23 cellular contexts compared by ENCODE assay signal in the genomic region with DNA sequence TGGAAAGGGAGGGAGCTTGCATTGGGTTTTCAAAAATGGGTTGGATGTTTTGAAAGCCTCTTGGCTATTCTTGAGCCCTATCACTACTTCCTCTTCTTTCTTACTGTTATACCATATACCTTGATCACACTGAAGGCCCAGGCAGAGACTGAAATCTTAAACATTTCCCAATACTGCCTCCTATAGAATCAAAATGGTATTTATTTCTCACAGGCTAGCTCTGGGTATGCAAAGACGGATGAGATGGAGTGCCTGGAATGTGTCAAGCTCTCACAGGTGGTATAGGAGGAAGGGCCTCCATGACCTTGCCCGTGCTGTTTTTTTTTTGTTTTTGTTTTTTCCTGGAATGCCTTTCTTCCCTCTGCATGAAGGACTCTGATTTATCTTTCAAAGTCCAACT.
DNase-seq lines count a peak whose midpoint lies in the region; ATAC-seq, FAIRE-seq and TF ChIP-seq lines count a peak whose summit lies in the region.
"Had no signal": no experiment of that assay in that cellular context is flagged by ENCODE, and none has a peak within 500 bp of the region (broad histone marks: within the 10 kb centered on the region; RNA-seq: fewer than 3 reads in every experiment).

No MANE protein-coding gene starts in this region.

- TF ChIP-seq EP300 in K562 (IDR thresholded peaks at IDR 0.05; ENCODE audit: low read length) = no peak

- CTCF ChIA-PET in K562 (lab: Yijun Ruan, JAX; ENCODE audit: low intra/inter-chr PET ratio) = interaction anchor here (0.6 to 1.2 kb wide), 4 partner anchors 105 to 198 kb away, joined by 3 to 7 read pairs (median 5); no protein-coding TSS in a partner anchor

- H2AFZ ChIP-seq in Loucy (ENCODE audit: low read length) (no peak overlapping the region), K562 (ENCODE audit: low read depth, low read length) (no peak overlapping the region), smooth muscle cell (ENCODE audit: low read depth) (no peak overlapping the region)

- H3K4me3 Mint-ChIP-seq in mesothelial cell of epicardium = no peak overlapping the region
- H3K4me3 Mint-ChIP-seq: activated T-helper 17 cell treated with anti-CD3 and anti-CD28 coated beads, Interleukin-2, amount 50 U/mL, for 72 hours; brain; T-helper 2 cell treated with Interferon-gamma antibody and Interleukin-4, amounts not matched to agents 5 μg/mL and 100 μg/mL, for 36 hours had no signal

- H3K27me3 ChIP-seq in Loucy (ENCODE audit: insufficient read depth, low read length, poor library complexity, severe bottlenecking) = no peaks in the 10 kb centered on the region
- no peaks in the 10 kb centered on the region for H3K27me3 ChIP-seq in K562 (ENCODE audit: control insufficient read depth in 2 of 2, insufficient read depth in 2 of 2, low read length in 2 of 2)
- H3K27me3 ChIP-seq in smooth muscle cell (ENCODE audit: low read depth) = no peaks in the 10 kb centered on the region
- H3K27me3 ChIP-seq: BLaER1, colonic mucosa had no signal

- H3K9me3 Mint-ChIP-seq in mesothelial cell of epicardium = peaks cover 14% of the 10 kb centered on the region
- H3K9me3 Mint-ChIP-seq: activated T-helper 17 cell treated with anti-CD3 and anti-CD28 coated beads, Interleukin-2, amount 50 U/mL, for 72 hours; T-helper 2 cell treated with Interferon-gamma antibody and Interleukin-4, amounts not matched to agents 5 μg/mL and 100 μg/mL, for 36 hours had no signal

- no peak overlapping the region for H3K4me2 ChIP-seq in Loucy (ENCODE audit: low read depth, low read length, poor library complexity, severe bottlenecking)
- H3K4me2 ChIP-seq in K562 (ENCODE audit: insufficient read depth, low read length) = no peak overlapping the region
- H3K4me2 ChIP-seq in smooth muscle cell = no peak overlapping the region
- H3K4me2 ChIP-seq: BLaER1 had no signal

- H3K27ac ChIP-seq in K562 (ENCODE audit: extremely low read depth, low read depth, low read length) (no peak overlapping the region), smooth muscle cell (ENCODE audit: low read depth) (no peak overlapping the region)
- H3K27ac ChIP-seq: BLaER1, colonic mucosa, left ventricle myocardium inferior had no signal

- ATAC-seq in K562 (peak; percentile 93), HG03460 (IDR thresholded peaks at IDR 0.05; ENCODE audit: unreplicated experiment) (no peak)
- ATAC-seq in activated CD4-positive, CD25-positive, alpha-beta regulatory T cell treated with anti-CD3 and anti-CD28 coated beads, Interleukin-2, amount 50 U/mL, for 24 hours = no peak
- ATAC-seq: activated T-helper 17 cell treated with anti-CD3 and anti-CD28 coated beads, Interleukin-2, amount 50 U/mL, for 72 hours; mucosa of descending colon had no signal

- in situ Hi-C loops in K562 (cut with MboI) = loop anchor here (5.0 to 10.0 kb wide), 2 partner anchors 56 to 109 kb away; no protein-coding TSS in a partner anchor

- no TSS peak for BruUV-seq in K562 (replicated peaks; lab: Mats Ljungman, UMichigan)

- H3K27me3 Mint-ChIP-seq in mesothelial cell of epicardium (ENCODE audit: low read depth) = no peaks in the 10 kb centered on the region

- no peaks in the 10 kb centered on the region for H3K79me2 ChIP-seq in Loucy (ENCODE audit: insufficient read depth, low read length)
- no peaks in the 10 kb centered on the region for H3K79me2 ChIP-seq in K562 (ENCODE audit: control insufficient read depth, insufficient read depth, low read length)
- no peaks in the 10 kb centered on the region for H3K79me2 ChIP-seq in smooth muscle cell (ENCODE audit: low read depth)

- POLR2A ChIA-PET in K562 (lab: Yijun Ruan, JAX) = interaction anchor here (0.6 kb wide), 1 partner anchor 102 kb away, joined by 3 read pairs; no protein-coding TSS in a partner anchor

- peaks cover 23% of the 10 kb centered on the region for H3K4me1 Mint-ChIP-seq in mesothelial cell of epicardium
- H3K4me1 Mint-ChIP-seq: activated T-helper 17 cell treated with anti-CD3 and anti-CD28 coated beads, Interleukin-2, amount 50 U/mL, for 72 hours had no signal

- H3K9me3 ChIP-seq in Loucy (ENCODE audit: insufficient read depth, low read depth, low read length) (no peaks in the 10 kb centered on the region), K562 (replicated peaks; ENCODE audit: control insufficient read depth, insufficient read depth, low read depth, low read length) (no peaks in the 10 kb centered on the region), smooth muscle cell (replicated peaks; ENCODE audit: low read depth) (no peaks in the 10 kb centered on the region)
- H3K9me3 ChIP-seq: BLaER1, colonic mucosa, left ventricle myocardium inferior, mucosa of descending colon had no signal

- no peak for TF ChIP-seq POLR2A in K562 (conservative IDR thresholded peaks at IDR 0.05)

- no peaks in the 10 kb centered on the region for H3K9me2 ChIP-seq in Loucy (replicated peaks; ENCODE audit: low read depth, low read length)

- no peaks in the 10 kb centered on the region for H3F3A ChIP-seq in Loucy (ENCODE audit: low read depth)
- no peaks in the 10 kb centered on the region for H3F3A ChIP-seq in smooth muscle cell (ENCODE audit: low read depth)

- DNase-seq in K562 (ENCODE audit: extremely low read depth in 1 of 4, low spot score in 3 of 4) (peak; percentile 16 to 22 (median 18)), mesothelial cell of epicardium (ENCODE audit: low spot score in 2 of 2, unreplicated experiment in 2 of 2) (no peak), smooth muscle cell (lab: John Stamatoyannopoulos, UW; ENCODE audit: unreplicated experiment) (no peak)
- DNase-seq: activated CD4-positive, alpha-beta T cell treated with anti-CD3 and anti-CD28 coated beads for 1 hour; colonic mucosa; DMS153; foreskin melanocyte; left ventricle myocardium inferior; mucosa of descending colon; NCI-H1694 treated with DMSO at 0.1 percent for 48 hours; NCI-H446 treated with DMSO at 0.1 percent for 48 hours; SHP77; substantia nigra had no signal

- no peaks in the 10 kb centered on the region for H4K20me1 ChIP-seq in Loucy (ENCODE audit: insufficient read depth, low read length, poor library complexity, severe bottlenecking)
- H4K20me1 ChIP-seq in K562 (replicated peaks; ENCODE audit: control insufficient read depth, insufficient read depth, low read length) = no peaks in the 10 kb centered on the region
- no peaks in the 10 kb centered on the region for H4K20me1 ChIP-seq in smooth muscle cell (ENCODE audit: low read depth)
- H4K20me1 ChIP-seq: BLaER1 had no signal

- H3K36me3 Mint-ChIP-seq in mesothelial cell of epicardium = peaks cover 6% of the 10 kb centered on the region
- H3K36me3 Mint-ChIP-seq: brain had no signal

- intact Hi-C loops in K562 (cut with micrococcal nuclease) = loop anchor here (1.0 to 5.0 kb wide), 3 partner anchors 41 to 196 kb away; no protein-coding TSS in a partner anchor

- WGBS in K562 (ENCODE audit: insufficient coverage, low coverage, missing lambda C conversion rate) = 4% methylated on average over 2 of the region's 2 CpGs
- WGBS in smooth muscle cell (ENCODE audit: low lambda C conversion rate) = 48% methylated on average over 2 of the region's 2 CpGs

- H3K4me1 ChIP-seq in Loucy (ENCODE audit: insufficient read depth, low read length, poor library complexity, severe bottlenecking) (no peaks in the 10 kb centered on the region), K562 (replicated peaks in 1 of 2; ENCODE audit: control insufficient read depth in 2 of 2, insufficient read depth in 2 of 2, low read length in 2 of 2) (no peaks in the 10 kb centered on the region), smooth muscle cell (ENCODE audit: low read depth) (no peaks in the 10 kb centered on the region)
- H3K4me1 ChIP-seq: left ventricle myocardium inferior had no signal

- H3K9me1 ChIP-seq in K562 (ENCODE audit: control insufficient read depth, insufficient read depth, low read length) = no peaks in the 10 kb centered on the region

- no peak overlapping the region for H3K9ac ChIP-seq in Loucy (ENCODE audit: low read depth, low read length, poor library complexity, severe bottlenecking)
- H3K9ac ChIP-seq in K562 (ENCODE audit: insufficient read depth in 1 of 2, low read depth in 2 of 2, low read length in 2 of 2) = no peak overlapping the region
- no peak overlapping the region for H3K9ac ChIP-seq in smooth muscle cell (ENCODE audit: low read depth)
- H3K9ac ChIP-seq: BLaER1 had no signal

- peak; percentile 17; the same call in 1 of the 3 replicates for TF ChIP-seq CTCF in GM12872 (IDR thresholded peaks at IDR 0.05; ENCODE audit: insufficient read depth, low read depth, low read length)
- TF ChIP-seq CTCF in Loucy (conservative IDR thresholded peaks at IDR 0.05; ENCODE audit: low read length) = peak; percentile 38
- peak; percentile 22 to 74 (median 40); a peak in 5 of 6 replicates for TF ChIP-seq CTCF in K562 (IDR thresholded peaks at IDR 0.05 in 2 of 3, conservative IDR thresholded peaks at IDR 0.05 in 1 of 3; ENCODE audit: insufficient read depth in 2 of 3, low read depth in 1 of 3, low read length in 3 of 3)
- peak; percentile 36 for TF ChIP-seq CTCF in mesothelial cell of epicardium (IDR thresholded peaks at IDR 0.05; ENCODE audit: unreplicated experiment)
- no peak for TF ChIP-seq CTCF in smooth muscle cell (IDR thresholded peaks at IDR 0.05; ENCODE audit: borderline replicate concordance, insufficient read depth, poor library complexity, severe bottlenecking)

- no peak for FAIRE-seq in K562 (lab: Jason Lieb, UNC)
- FAIRE-seq: endometrium, H54 had no signal

- no peaks in the 10 kb centered on the region for H3K36me3 ChIP-seq in Loucy (ENCODE audit: insufficient read depth, low read length)
- no peaks in the 10 kb centered on the region for H3K36me3 ChIP-seq in K562 (ENCODE audit: control insufficient read depth, insufficient read depth, low read length)
- no peaks in the 10 kb centered on the region for H3K36me3 ChIP-seq in smooth muscle cell (ENCODE audit: low read depth)
- H3K36me3 ChIP-seq: BLaER1, colonic mucosa, left ventricle myocardium inferior had no signal

- H3K4me3 ChIP-seq in Loucy (ENCODE audit: low read length, poor library complexity, severe bottlenecking) (no peak overlapping the region), K562 (no peak overlapping the region), smooth muscle cell (no peak overlapping the region)
- H3K4me3 ChIP-seq: BLaER1, colonic mucosa, left ventricle myocardium inferior, mucosa of descending colon had no signal

- H3K27ac Mint-ChIP-seq in mesothelial cell of epicardium = no peak overlapping the region
- H3K27ac Mint-ChIP-seq: activated T-helper 17 cell treated with anti-CD3 and anti-CD28 coated beads, Interleukin-2, amount 50 U/mL, for 72 hours; brain; T-helper 2 cell treated with Interferon-gamma antibody and Interleukin-4, amounts not matched to agents 5 μg/mL and 100 μg/mL, for 36 hours had no signal

- peak; percentile 72 to 77 for TF ChIP-seq RAD21 in K562 (CRISPR knock-in tag; conservative IDR thresholded peaks at IDR 0.05 in 1 of 2, IDR thresholded peaks at IDR 0.05 in 1 of 2)

TF ChIP-seq in K562, 482 proteins besides CTCF, POLR2A, EP300 and RAD21 (continues in another document):
- TF ChIP-seq ZNF24 (IDR thresholded peaks at IDR 0.05) (peak; percentile 29; the same call in 1 of the 2 replicates), ELF2 (CRISPR knock-in tag; IDR thresholded peaks at IDR 0.05) (no peak)

Comparison
In these comparisons a context has a peak if more than half of its experiments do, and no peak if none do; other contexts are left out.
1. DNase-seq: peak in K562 (4 of 4); none in mesothelial cell of epicardium (0 of 2) and smooth muscle cell (single experiment).